ENCODE assay signal across 18 cellular contexts in genomic region chr3:128254066-128254590, GRCh38.
A peak's percentile ranks its signal among the peaks of the same experiment; 100 is the strongest.
DNase-seq lines count a peak whose midpoint lies in the region; ATAC-seq and TF ChIP-seq lines count a peak whose summit lies in the region.
"Had no signal": no experiment of that assay in that cellular context is flagged by ENCODE, and none has a peak within 500 bp of the region (broad histone marks: within the 10 kb centered on the region; RNA-seq: fewer than 3 reads in every experiment).

No MANE protein-coding gene starts in this region.

- no peaks in the 10 kb centered on the region for H3K27me3 ChIP-seq in IMR-90 (ENCODE audit: control insufficient read depth, insufficient read depth, low read length)

- no peak overlapping the region for H2AFZ ChIP-seq in IMR-90 (replicated peaks; ENCODE audit: low read length, poor library complexity)

- TF ChIP-seq POLR2A in IMR-90 (IDR thresholded peaks at IDR 0.05; ENCODE audit: low read depth, low read length), result no peak

- intact Hi-C loops in IMR-90 (cut with micrococcal nuclease), result no loop called here

- H2BK5ac ChIP-seq in IMR-90 (ENCODE audit: low read depth, low read length, poor library complexity, severe bottlenecking), result no peak overlapping the region

- H3K9me3 ChIP-seq in IMR-90 (ENCODE audit: control insufficient read depth, insufficient read depth, low read length), result no peaks in the 10 kb centered on the region; the same call in 1 of the 2 replicates

- H2BK20ac ChIP-seq in IMR-90 (ENCODE audit: low read depth, low read length), result no peak overlapping the region

- H4K5ac ChIP-seq in IMR-90 (ENCODE audit: low read depth, low read length), result no peak overlapping the region

- H4K20me1 ChIP-seq in IMR-90 (ENCODE audit: insufficient read depth, low read length), result peaks cover 7% of the 10 kb centered on the region; the same call in 1 of the 2 replicates

- in situ Hi-C loops in IMR-90 (cut with MboI; ENCODE audit: low sequenced_read_pairs), result no loop called here

- no peak overlapping the region for H3K18ac ChIP-seq in IMR-90 (ENCODE audit: low read depth, low read length)

- DNase-seq in IMR-90 (peak; percentile 8), memory B cell (ENCODE audit: low spot score in 2 of 2) (no peak), type B pancreatic cell (ENCODE audit: extremely low spot score, unreplicated experiment) (no peak), omental fat pad (ENCODE audit: low spot score) (no peak), NCI-H187 (lab: John Stamatoyannopoulos, UW) (no peak), SKM-1 treated with dmso at 0.1 percent for 144 hours (lab: John Stamatoyannopoulos, UW; ENCODE audit: unreplicated experiment) (no peak)
- DNase-seq in central memory CD8-positive, alpha-beta T cell (ENCODE audit: low spot score in 2 of 2), result no peak
- DNase-seq: C1 segment of cervical spinal cord; CD8-positive, alpha-beta memory T cell; DMS53; NCI-H1105 treated with DMSO at 0.1 percent for 48 hours; NCI-H1694 treated with DMSO at 0.1 percent for 48 hours; NCI-H2107; NCI-H524 treated with DMSO at 0.1 percent for 48 hours; PC-3; SIG-M5 had no signal

- no peak overlapping the region for H4K91ac ChIP-seq in IMR-90 (ENCODE audit: insufficient read depth, low read depth, low read length)

- CTCF ChIA-PET in IMR-90 (lab: Yijun Ruan, JAX), result no interaction called here

- H3K27ac Mint-ChIP-seq in central memory CD8-positive, alpha-beta T cell (ENCODE audit: low read depth), result peak overlapping the region; percentile 60
- H3K27ac Mint-ChIP-seq in memory B cell, result peak overlapping the region; percentile 3
- peak overlapping the region; percentile 33 for H3K27ac Mint-ChIP-seq in type B pancreatic cell

- H3K36me3 ChIP-seq in IMR-90 (ENCODE audit: control insufficient read depth, insufficient read depth, low read length), result no peaks in the 10 kb centered on the region

- H3K4me1 Mint-ChIP-seq in central memory CD8-positive, alpha-beta T cell, result peaks cover 53% of the 10 kb centered on the region
- H3K4me1 Mint-ChIP-seq in memory B cell (peaks cover 9% of the 10 kb centered on the region), type B pancreatic cell (ENCODE audit: unreplicated experiment) (peaks cover 28% of the 10 kb centered on the region)

- TF ChIP-seq CTCF in IMR-90 (conservative IDR thresholded peaks at IDR 0.05; ENCODE audit: low read depth, low read length), result no peak
- no peak for TF ChIP-seq CTCF in type B pancreatic cell (conservative IDR thresholded peaks at IDR 0.05)
- TF ChIP-seq CTCF in omental fat pad (IDR thresholded peaks at IDR 0.05), result no peak

- no peak overlapping the region for H3K56ac ChIP-seq in IMR-90 (ENCODE audit: extremely low read depth, insufficient read depth, low read length)

- H3K4ac ChIP-seq in IMR-90 (ENCODE audit: low read depth, low read length), result 0 out of 2 replicates have a peak overlapping the region, but pooled peaks have one; percentile 23

- no peak overlapping the region for H3K23ac ChIP-seq in IMR-90 (ENCODE audit: low read depth, low read length)

- no peak overlapping the region for H2BK120ac ChIP-seq in IMR-90 (ENCODE audit: low read depth, low read length)

- ATAC-seq in IMR-90 (ENCODE audit: low read depth) (no peak; the same call in 1 of the 2 replicates), memory B cell (ENCODE audit: low read depth) (no peak), omental fat pad (ENCODE audit: low FRiP score) (no peak)
- ATAC-seq in central memory CD8-positive, alpha-beta T cell (replicated peaks; ENCODE audit: extremely low read depth, poor library complexity, severe bottlenecking), result no peak
- ATAC-seq: PC-3 had no signal

- peaks cover 6% of the 10 kb centered on the region; the same call in 1 of the 2 replicates for H3K4me1 ChIP-seq in IMR-90 (ENCODE audit: control insufficient read depth, insufficient read depth, low read length)

- H3K4me3 ChIP-seq in IMR-90 (ENCODE audit: insufficient read depth, low read depth, low read length), result no peak overlapping the region
- H3K4me3 ChIP-seq: K562 had no signal

- H3K9me1 ChIP-seq in IMR-90 (ENCODE audit: insufficient read depth, low read length), result peaks cover 11% of the 10 kb centered on the region; the same call in 1 of the 2 replicates

- no peak overlapping the region for H4K8ac ChIP-seq in IMR-90 (ENCODE audit: low read depth in 2 of 2, low read length in 2 of 2)

- H3K4me3 Mint-ChIP-seq in central memory CD8-positive, alpha-beta T cell, result no peak overlapping the region
- H3K4me3 Mint-ChIP-seq in memory B cell (no peak overlapping the region), type B pancreatic cell (no peak overlapping the region)
- H3K4me3 Mint-ChIP-seq: CD8-positive, alpha-beta memory T cell had no signal

- H3K36me3 Mint-ChIP-seq in central memory CD8-positive, alpha-beta T cell (ENCODE audit: insufficient read depth), result peaks cover 7% of the 10 kb centered on the region
- H3K36me3 Mint-ChIP-seq in memory B cell (peaks cover 64% of the 10 kb centered on the region), type B pancreatic cell (peaks cover 16% of the 10 kb centered on the region)

- WGBS in IMR-90 (ENCODE audit: extremely low coverage in 2 of 2, insufficient read length in 1 of 2), 2 experiments, result 98% methylated on average over 4 of the region's 7 CpGs; no CpG with 5 or more reads in 1 of the 2 experiments

- POLR2A ChIA-PET in IMR-90 (lab: Charles Lee; ENCODE audit: unreplicated experiment), result no interaction called here

- no peak overlapping the region for H2BK15ac ChIP-seq in IMR-90 (ENCODE audit: low read depth, low read length)

- no peak overlapping the region for H3K4me2 ChIP-seq in IMR-90 (ENCODE audit: low read depth, low read length)

- BruUV-seq in IMR-90 (replicated peaks; lab: Mats Ljungman, UMichigan), result no TSS peak

- no peaks in the 10 kb centered on the region for H3K9me3 Mint-ChIP-seq in central memory CD8-positive, alpha-beta T cell
- H3K9me3 Mint-ChIP-seq in memory B cell (peaks cover 2% of the 10 kb centered on the region), type B pancreatic cell (peaks cover 5% of the 10 kb centered on the region)

- H3K27ac ChIP-seq in IMR-90 (ENCODE audit: insufficient read depth, low read length), result no peak overlapping the region
- H3K27ac ChIP-seq: RWPE1 had no signal

- dilution Hi-C loops in IMR-90 (cut with HindIII; ENCODE audit: low sequenced_read_pairs, unreplicated experiment), result no loop called here

- no peaks in the 10 kb centered on the region for H3K27me3 Mint-ChIP-seq in central memory CD8-positive, alpha-beta T cell
- H3K27me3 Mint-ChIP-seq in memory B cell (no peaks in the 10 kb centered on the region), type B pancreatic cell (no peaks in the 10 kb centered on the region)

- H2AK5ac ChIP-seq in IMR-90 (ENCODE audit: low read depth, low read length), result 0 out of 2 replicates have a peak overlapping the region, but pooled peaks have one; percentile 12

- H2AK9ac ChIP-seq in IMR-90 (replicated peaks; ENCODE audit: low read depth, low read length, poor library complexity), result peak overlapping the region; percentile 65

- no peak overlapping the region for H3K14ac ChIP-seq in IMR-90 (replicated peaks; ENCODE audit: low read depth, low read length)

- H3K79me1 ChIP-seq in IMR-90 (ENCODE audit: low read depth in 1 of 2, low read length in 2 of 2), result peaks cover 0 to 16% of the 10 kb centered on the region in 2 experiments; a peak in 3 of 4 replicates

- TF ChIP-seq RAD21 in IMR-90 (IDR thresholded peaks at IDR 0.05; ENCODE audit: low read length), result no peak

- no peak overlapping the region for H3K9ac ChIP-seq in IMR-90 (ENCODE audit: low read depth, low read length)

TF ChIP-seq in IMR-90, 13 proteins besides CTCF, POLR2A, EP300 and RAD21:
- no peak for TF ChIP-seq MAFK (IDR thresholded peaks at IDR 0.05; ENCODE audit: low read depth, low read length)
- no peak for TF ChIP-seq NFE2L2 (IDR thresholded peaks at IDR 0.05; ENCODE audit: low read depth, low read length)
- TF ChIP-seq MXI1 (IDR thresholded peaks at IDR 0.05; ENCODE audit: borderline replicate concordance, low read depth, low read length), result no peak
- no peak for TF ChIP-seq ELK1 (IDR thresholded peaks at IDR 0.05; ENCODE audit: borderline replicate concordance, low read depth, low read length)
- no peak for TF ChIP-seq CEBPB (IDR thresholded peaks at IDR 0.05; ENCODE audit: low read depth, low read length)
- TF ChIP-seq BHLHE40 (IDR thresholded peaks at IDR 0.05; ENCODE audit: low read depth, low read length), result no peak
- TF ChIP-seq CHD1 (IDR thresholded peaks at IDR 0.05; ENCODE audit: low read depth, low read length), result no peak
- TF ChIP-seq RFX5 (IDR thresholded peaks at IDR 0.05; ENCODE audit: low read depth, low read length), result no peak
- TF ChIP-seq RCOR1 (IDR thresholded peaks at IDR 0.05; ENCODE audit: insufficient replicate concordance, low read length), result no peak
- TF ChIP-seq SMC3 (IDR thresholded peaks at IDR 0.05; ENCODE audit: low read depth, low read length), result no peak
- no peak for TF ChIP-seq MAZ (IDR thresholded peaks at IDR 0.05; ENCODE audit: borderline replicate concordance, low read depth, low read length)
- TF ChIP-seq USF2 (IDR thresholded peaks at IDR 0.05; ENCODE audit: low read depth, low read length), result no peak
- no peak for TF ChIP-seq FOS (IDR thresholded peaks at IDR 0.05; ENCODE audit: low read depth, low read length)

Comparison
In these comparisons a context has a peak if more than half of its experiments do, and no peak if none do; other contexts are left out.
1. H3K27ac Mint-ChIP-seq: peak in every context shown above with its lines; median percentile 60 in central memory CD8-positive, alpha-beta T cell; 33 in type B pancreatic cell; 3 in memory B cell.